20 cellular contexts compared by ENCODE assay signal in the genomic region with DNA sequence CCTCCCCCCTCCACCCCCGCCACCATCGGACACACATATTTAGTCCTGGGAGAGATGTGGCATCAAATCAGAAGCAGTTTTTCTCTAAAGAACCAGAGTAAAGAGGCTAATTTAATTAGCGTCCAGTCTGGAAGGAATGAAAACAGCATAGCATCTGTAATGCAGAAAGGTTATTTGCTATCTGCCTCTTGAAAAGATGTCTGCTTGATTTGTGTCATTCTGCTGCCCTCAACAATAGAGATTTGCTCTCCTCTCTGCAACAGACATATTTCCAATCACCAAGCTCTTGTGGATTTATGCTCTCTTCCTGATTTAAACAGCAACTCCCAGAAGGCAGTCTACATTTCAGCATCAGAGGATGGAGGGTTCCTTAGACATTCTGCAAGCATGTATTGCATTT. TPM values are rescaled to one million over a fixed set of nuclear protein-coding genes. Genes with fewer than 3 reads are reported as not detected.
DNase-seq lines count a peak whose midpoint lies in the region; ATAC-seq and TF ChIP-seq lines count a peak whose summit lies in the region.
"Had no signal": no experiment of that assay in that cellular context is flagged by ENCODE, and none has a peak within 500 bp of the region (broad histone marks: within the 10 kb centered on the region; RNA-seq: fewer than 3 reads in every experiment).

No MANE protein-coding gene starts in this region.

- no peaks in the 10 kb centered on the region for H3K27me3 Mint-ChIP-seq in nephron (ENCODE audit: low read depth)
- H3K27me3 Mint-ChIP-seq in osteocyte (ENCODE audit: unreplicated experiment), result no peaks in the 10 kb centered on the region

- TF ChIP-seq CTCF in nephron (IDR thresholded peaks at IDR 0.05; ENCODE audit: unreplicated experiment in 3 of 3) (no peak), osteocyte (IDR thresholded peaks at IDR 0.05) (no peak)

- DNase-seq in NCI-H2227 (lab: John Stamatoyannopoulos, UW; ENCODE audit: unreplicated experiment) (peak; percentile 3), NCI-H2227 treated with DMSO at 0.1 percent for 48 hours (lab: John Stamatoyannopoulos, UW) (no peak), osteocyte (ENCODE audit: extremely low spot score, unreplicated experiment) (no peak), GM23248 (no peak), COLO829 (ENCODE audit: low spot score) (no peak)
- DNase-seq: 8988T, ACHN, HFFc6, KBM-7, MV-4-11, NCI-H1105, NCI-H2029 treated with DMSO at 0.1 percent for 48 hours, NCI-H446 treated with DMSO at 0.1 percent for 48 hours, NCI-H526 treated with DMSO at 0.1 percent for 48 hours, SIG-M5 had no signal

- 60 to 76% methylated on average over 3 of the region's 3 CpGs for WGBS in GM23248 (ENCODE audit: low coverage in 1 of 2, low lambda C conversion rate in 2 of 2, missing lambda C conversion rate in 2 of 2), 2 experiments

- H3K9ac ChIP-seq in GM23248, result no peak overlapping the region

- no peak overlapping the region for H3K4me3 ChIP-seq in GM23248
- H3K4me3 ChIP-seq: GM23338, HAP-1 had no signal

- no peak overlapping the region for H3K27ac ChIP-seq in GM23248

- H3K4me2 ChIP-seq in GM23248 (ENCODE audit: unreplicated experiment), result no peak overlapping the region
- H3K4me2 ChIP-seq: GM23338 had no signal

- H3K9me2 ChIP-seq in GM23248 (ENCODE audit: insufficient read depth), result no peaks in the 10 kb centered on the region

- ATAC-seq in SK-N-SH treated with all-trans-retinoic acid at 6 μM for 48 hours, result no peak; the same call in 2 of the 3 replicates
- ATAC-seq in GM19023 (IDR thresholded peaks at IDR 0.05; ENCODE audit: unreplicated experiment), result no peak
- ATAC-seq: GM23338 had no signal

- H3K36me3 Mint-ChIP-seq in nephron (ENCODE audit: low read depth), result peaks cover 3% of the 10 kb centered on the region
- no peaks in the 10 kb centered on the region for H3K36me3 Mint-ChIP-seq in osteocyte (ENCODE audit: unreplicated experiment)

- H4K20me1 ChIP-seq in GM23248 (ENCODE audit: insufficient read depth), result no peaks in the 10 kb centered on the region

- H3F3A ChIP-seq in GM23248 (ENCODE audit: insufficient read depth), result no peaks in the 10 kb centered on the region

- in situ Hi-C loops in GM23248 (cut with MboI), result no loop called here

- H3K4me1 ChIP-seq in GM23248 (ENCODE audit: insufficient read depth), result no peaks in the 10 kb centered on the region

- peaks cover 23% of the 10 kb centered on the region for H3K4me1 Mint-ChIP-seq in nephron
- peaks cover 9% of the 10 kb centered on the region for H3K4me1 Mint-ChIP-seq in osteocyte (ENCODE audit: unreplicated experiment)

- no peak overlapping the region for H2AFZ ChIP-seq in GM23248
- H2AFZ ChIP-seq: GM23338 had no signal

- H3K36me3 ChIP-seq in GM23248 (ENCODE audit: low read depth), result no peaks in the 10 kb centered on the region
- H3K36me3 ChIP-seq: HAP-1 had no signal

- no peaks in the 10 kb centered on the region for H3K27me3 ChIP-seq in GM23248 (replicated peaks; ENCODE audit: insufficient read depth)

- no peaks in the 10 kb centered on the region for H3K9me3 ChIP-seq in GM23248 (ENCODE audit: low read depth)

- H3K9me3 Mint-ChIP-seq in nephron (peaks cover 4% of the 10 kb centered on the region), osteocyte (ENCODE audit: unreplicated experiment) (peaks cover 13% of the 10 kb centered on the region)
- H3K9me3 Mint-ChIP-seq: HFFc6 had no signal

- no peak overlapping the region for H3K4me3 Mint-ChIP-seq in nephron
- no peak overlapping the region for H3K4me3 Mint-ChIP-seq in osteocyte (ENCODE audit: unreplicated experiment)
- H3K4me3 Mint-ChIP-seq: GM23338, HFFc6 had no signal

- H3K27ac Mint-ChIP-seq in nephron, result peak overlapping the region; percentile 57 to 94 (median 91)
- peak overlapping the region; percentile 5 for H3K27ac Mint-ChIP-seq in osteocyte (ENCODE audit: unreplicated experiment)
- H3K27ac Mint-ChIP-seq: GM23338, HFFc6 had no signal

- H3K79me2 ChIP-seq in GM23248 (ENCODE audit: insufficient read depth), result no peaks in the 10 kb centered on the region

TF ChIP-seq in SK-N-SH treated with all-trans-retinoic acid at 6 μM for 48 hours, 23 proteins besides CTCF, POLR2A, EP300 and RAD21:
- no peak for TF ChIP-seq PPARA (CRISPR knock-in tag; IDR thresholded peaks at IDR 0.05; ENCODE audit: borderline replicate concordance)
- no peak for TF ChIP-seq TOX (CRISPR knock-in tag; IDR thresholded peaks at IDR 0.05; ENCODE audit: borderline replicate concordance)
- TF ChIP-seq, protein P1, sequence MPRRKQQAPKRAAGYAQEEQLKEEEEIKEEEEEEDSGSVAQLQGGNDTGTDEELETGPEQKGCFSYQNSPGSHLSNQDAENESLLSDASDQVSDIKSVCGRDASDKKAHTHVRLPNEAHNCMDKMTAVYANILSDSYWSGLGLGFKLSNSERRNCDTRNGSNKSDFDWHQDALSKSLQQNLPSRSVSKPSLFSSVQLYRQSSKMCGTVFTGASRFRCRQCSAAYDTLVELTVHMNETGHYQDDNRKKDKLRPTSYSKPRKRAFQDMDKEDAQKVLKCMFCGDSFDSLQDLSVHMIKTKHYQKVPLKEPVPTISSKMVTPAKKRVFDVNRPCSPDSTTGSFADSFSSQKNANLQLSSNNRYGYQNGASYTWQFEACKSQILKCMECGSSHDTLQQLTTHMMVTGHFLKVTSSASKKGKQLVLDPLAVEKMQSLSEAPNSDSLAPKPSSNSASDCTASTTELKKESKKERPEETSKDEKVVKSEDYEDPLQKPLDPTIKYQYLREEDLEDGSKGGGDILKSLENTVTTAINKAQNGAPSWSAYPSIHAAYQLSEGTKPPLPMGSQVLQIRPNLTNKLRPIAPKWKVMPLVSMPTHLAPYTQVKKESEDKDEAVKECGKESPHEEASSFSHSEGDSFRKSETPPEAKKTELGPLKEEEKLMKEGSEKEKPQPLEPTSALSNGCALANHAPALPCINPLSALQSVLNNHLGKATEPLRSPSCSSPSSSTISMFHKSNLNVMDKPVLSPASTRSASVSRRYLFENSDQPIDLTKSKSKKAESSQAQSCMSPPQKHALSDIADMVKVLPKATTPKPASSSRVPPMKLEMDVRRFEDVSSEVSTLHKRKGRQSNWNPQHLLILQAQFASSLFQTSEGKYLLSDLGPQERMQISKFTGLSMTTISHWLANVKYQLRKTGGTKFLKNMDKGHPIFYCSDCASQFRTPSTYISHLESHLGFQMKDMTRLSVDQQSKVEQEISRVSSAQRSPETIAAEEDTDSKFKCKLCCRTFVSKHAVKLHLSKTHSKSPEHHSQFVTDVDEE (CRISPR knock-in tag; IDR thresholded peaks at IDR 0.05), result peak; percentile 58; the same call in 1 of the 2 replicates
- peak; percentile 20; the same call in 1 of the 2 replicates for TF ChIP-seq ISL1 (CRISPR knock-in tag; IDR thresholded peaks at IDR 0.05)

RNA-seq across cellular contexts. Expression of gene AKAP12, which starts 53.5 kb away (rescaled TPM):
- 154 and 165 TPM in 2 replicates for total RNA-seq in osteocyte
- total RNA-seq in GM23248 (2014; rRNA removed; shearing (Covaris generic)), result 15.2 and 15.7 TPM in 2 replicates
- 20.4 and 24.6 TPM in 2 replicates for polyA plus RNA-seq in GM23248 (2016; fragmentation: Nextera tagmentation; extraction: Ambion mirVana)
